19 cellular contexts compared by ENCODE assay signal in the genomic region with DNA sequence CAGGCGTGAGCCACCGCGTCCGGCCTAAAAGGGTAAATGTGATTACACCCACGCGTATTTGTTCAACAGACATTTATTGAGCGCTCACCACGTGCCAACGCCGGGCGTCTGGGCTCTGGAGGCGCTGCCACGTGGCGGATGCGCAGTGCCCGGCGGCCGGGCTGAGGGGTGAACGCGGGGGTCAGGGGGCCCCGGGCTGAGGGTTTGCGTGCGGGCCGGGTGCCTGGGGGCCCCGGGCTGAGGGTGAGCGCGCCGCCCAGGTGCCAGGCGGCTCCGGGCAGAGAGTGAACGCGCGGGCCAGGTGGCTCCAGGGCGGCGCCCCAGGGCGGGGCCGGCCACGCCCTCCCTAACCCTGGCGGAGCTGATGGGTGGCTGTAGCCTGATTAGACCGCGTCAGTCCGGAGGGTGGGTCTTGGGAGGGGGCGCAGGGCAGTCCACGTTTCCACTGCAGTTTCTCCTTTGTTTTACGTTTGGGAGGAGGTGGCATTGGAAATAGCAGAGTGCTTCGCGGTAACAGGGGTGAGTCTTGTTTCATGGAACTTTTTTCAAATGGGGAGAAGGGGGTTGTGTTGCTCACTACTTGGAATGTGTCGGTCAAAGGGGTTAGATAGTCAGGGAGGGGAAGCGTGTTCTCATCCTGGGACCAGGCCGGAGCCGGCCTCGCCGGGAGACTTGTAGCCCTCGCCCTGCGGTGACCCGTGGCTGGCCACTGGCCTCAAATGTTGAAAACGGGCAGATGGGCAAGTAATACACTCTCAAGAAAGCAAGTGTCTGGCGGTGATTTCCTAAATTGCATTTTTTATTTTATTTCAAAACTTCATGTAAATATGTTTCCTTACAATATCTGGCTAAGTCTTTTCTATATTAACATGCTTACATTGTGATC. TPM values are rescaled to one million over a fixed set of nuclear protein-coding genes. Genes with fewer than 3 reads are reported as not detected.
DNase-seq lines count a peak whose midpoint lies in the region; ATAC-seq and TF ChIP-seq lines count a peak whose summit lies in the region.
"Had no signal": no experiment of that assay in that cellular context is flagged by ENCODE, and none has a peak within 500 bp of the region (broad histone marks: within the 10 kb centered on the region; RNA-seq: fewer than 3 reads in every experiment).

TSS of gene ZFP42 (plus strand) at position 450 of the 886 bp plus-strand sequence. CDS start 7,037 bp downstream, outside the sequence.

- peak within 1 kb of the TSS; percentile 94 for H4K91ac ChIP-seq in H9 (ENCODE audit: insufficient read length, low read depth, low read length)

- H3K27me3 Mint-ChIP-seq in H9 (ENCODE audit: low read depth) = 0 out of 2 replicates have a peak, but pooled peaks cover 1% of the 10 kb centered on the region
- H3K27me3 Mint-ChIP-seq in progenitor cell of endocrine pancreas = peaks cover 25% of the 10 kb centered on the region
- H3K27me3 Mint-ChIP-seq in CD8-positive, alpha-beta memory T cell = peaks cover 1 to 3% of the 10 kb centered on the region in 2 donors

- no peak for TF ChIP-seq POLR2A in vagina (IDR thresholded peaks at IDR 0.05)

- H4K8ac ChIP-seq in H9 (replicated peaks; ENCODE audit: insufficient read length, low read depth, low read length) = peak within 1 kb of the TSS; percentile 86

- H3K9ac ChIP-seq in H9 (ENCODE audit: extremely low read depth, insufficient read length, low read length) = peak within 1 kb of the TSS; percentile 100

- WGBS in H9 (ENCODE audit: extremely low coverage, insufficient read length, low lambda C conversion rate) = no CpG with 5 or more reads among the region's 58 CpGs
- WGBS in ectodermal cell, 2 experiments = 70 to 73% methylated on average over 58 of the region's 58 CpGs

- no peak for ATAC-seq in HG03175 (IDR thresholded peaks at IDR 0.05; ENCODE audit: unreplicated experiment)
- no peak for ATAC-seq in HG03196 (IDR thresholded peaks at IDR 0.05; ENCODE audit: unreplicated experiment)
- ATAC-seq: activated CD4-positive, CD25-positive, alpha-beta regulatory T cell treated with anti-CD3 and anti-CD28 coated beads, Interleukin-2, amount 50 U/mL, for 24 hours; GM12878; natural killer cell had no signal

- H4K20me1 ChIP-seq in H9 (ENCODE audit: control insufficient read depth, insufficient read depth, insufficient read length) = no peaks in the 10 kb centered on the region

- H3K4me3 ChIP-seq in ectodermal cell (ENCODE audit: insufficient read depth, low read depth, low read length) = peak within 1 kb of the TSS; percentile 34
- no peak within 1 kb of the TSS for H3K4me3 ChIP-seq in CD8-positive, alpha-beta memory T cell (ENCODE audit: low read length)
- no peak within 1 kb of the TSS for H3K4me3 ChIP-seq in vagina
- H3K4me3 ChIP-seq: GM12878, SJCRH30 had no signal

- H3K36me3 ChIP-seq in ectodermal cell (ENCODE audit: control insufficient read depth, insufficient read depth, low read length) (no peaks in the 10 kb centered on the region), vagina (no peaks in the 10 kb centered on the region)
- no peaks in the 10 kb centered on the region for H3K36me3 ChIP-seq in CD8-positive, alpha-beta memory T cell (ENCODE audit: insufficient read depth, low read length)
- H3K36me3 ChIP-seq: SJCRH30 had no signal

- H3K4me1 ChIP-seq in H9 (ENCODE audit: insufficient read depth, low read length) (peaks cover 7% of the 10 kb centered on the region; the same call in 1 of the 2 replicates), ectodermal cell (ENCODE audit: control insufficient read depth, insufficient read depth, low read length) (no peaks in the 10 kb centered on the region), vagina (no peaks in the 10 kb centered on the region)
- no peaks in the 10 kb centered on the region for H3K4me1 ChIP-seq in CD8-positive, alpha-beta memory T cell (ENCODE audit: insufficient read depth, low read length)
- H3K4me1 ChIP-seq: SJCRH30 had no signal

- no peak within 1 kb of the TSS for H3K23ac ChIP-seq in H9 (ENCODE audit: insufficient read length, low read depth, low read length)

- H2BK120ac ChIP-seq in H9 (ENCODE audit: low read depth, low read length, poor library complexity, severe bottlenecking) = peak within 1 kb of the TSS; percentile 96

- H3K27ac ChIP-seq in H9 (ENCODE audit: insufficient read length, low read depth, low read length) (peak within 1 kb of the TSS; percentile 89), ectodermal cell (ENCODE audit: insufficient read depth, low read depth, low read length, poor library complexity, severe bottlenecking) (no peak within 1 kb of the TSS), vagina (no peak within 1 kb of the TSS)
- H3K27ac ChIP-seq in CD8-positive, alpha-beta memory T cell (ENCODE audit: low read depth, low read length) = no peak within 1 kb of the TSS
- H3K27ac ChIP-seq: SJCRH30 had no signal

- peak within 1 kb of the TSS; percentile 95; the same call in 1 of the 2 replicates for H3K4ac ChIP-seq in H9 (ENCODE audit: low read depth, low read length)

- H3K79me2 ChIP-seq in H9 (ENCODE audit: insufficient read depth, low read length) = peaks cover 42% of the 10 kb centered on the region

- CTCF ChIA-PET in CD8-positive, alpha-beta memory T cell (lab: Charles Lee) = no interaction called here

- peak within 1 kb of the TSS; percentile 96 to 98 (median 96) for H3K27ac Mint-ChIP-seq in H9
- peak within 1 kb of the TSS; percentile 64 for H3K27ac Mint-ChIP-seq in progenitor cell of endocrine pancreas
- no peak within 1 kb of the TSS for H3K27ac Mint-ChIP-seq in CD8-positive, alpha-beta memory T cell
- H3K27ac Mint-ChIP-seq: natural killer cell; stimulated activated naive CD8-positive, alpha-beta T cell treated with anti-CD3 and anti-CD28 coated beads, Interleukin-15, Interleukin-2, amounts not matched to agents 100 ng/mL and 50 ng/mL, for 24 hours; T-helper 2 cell treated with Interferon-gamma antibody and Interleukin-4, amounts not matched to agents 5 μg/mL and 100 μg/mL, for 36 hours had no signal

- H3T11ph ChIP-seq in H9 (ENCODE audit: low read length) = peak within 1 kb of the TSS; percentile 86

- DNase-seq in H9 (peak; percentile 93), iris pigment epithelial cell (ENCODE audit: low read depth) (peak; percentile 29), progenitor cell of endocrine pancreas (ENCODE audit: low spot score, unreplicated experiment) (no peak), vagina (ENCODE audit: extremely low spot score in 2 of 2) (no peak)
- DNase-seq in CD8-positive, alpha-beta memory T cell = no peak
- DNase-seq: activated gamma-delta T cell, erythroblast, natural killer cell, NCI-H1694, SJCRH30 had no signal

- peak within 1 kb of the TSS; percentile 100 for H2BK5ac ChIP-seq in H9 (ENCODE audit: insufficient read length, low read length)

- H3K18ac ChIP-seq in H9 (ENCODE audit: insufficient read length, low read depth, low read length) = peak within 1 kb of the TSS; percentile 99

- TF ChIP-seq CTCF in H9 (conservative IDR thresholded peaks at IDR 0.05) (no peak), progenitor cell of endocrine pancreas (IDR thresholded peaks at IDR 0.05; ENCODE audit: unreplicated experiment) (no peak), vagina (IDR thresholded peaks at IDR 0.05) (no peak)

- peak within 1 kb of the TSS; percentile 84 for H3K4me2 ChIP-seq in H9 (ENCODE audit: insufficient read depth, insufficient read length, low read length)

- H3K23me2 ChIP-seq in H9 (ENCODE audit: insufficient read length, low read depth, low read length, poor library complexity, severe bottlenecking) = peaks cover 3% of the 10 kb centered on the region

- H3K9me3 ChIP-seq in H9 (ENCODE audit: control insufficient read depth, low read depth, low read length) (no peaks in the 10 kb centered on the region), ectodermal cell (ENCODE audit: control insufficient read depth, low read length) (no peaks in the 10 kb centered on the region), vagina (no peaks in the 10 kb centered on the region)
- H3K9me3 ChIP-seq in CD8-positive, alpha-beta memory T cell (ENCODE audit: low read length) = no peaks in the 10 kb centered on the region
- H3K9me3 ChIP-seq: SJCRH30 had no signal

- peaks cover 5 to 6% of the 10 kb centered on the region in 2 experiments for H3K9me3 Mint-ChIP-seq in H9
- H3K9me3 Mint-ChIP-seq in progenitor cell of endocrine pancreas (ENCODE audit: low read depth) = peaks cover 9% of the 10 kb centered on the region
- peaks cover 6 to 28% (median 19%) of the 10 kb centered on the region in 5 donors for H3K9me3 Mint-ChIP-seq in CD8-positive, alpha-beta memory T cell

- peaks cover 27 to 42% of the 10 kb centered on the region in 2 experiments for H3K4me1 Mint-ChIP-seq in H9
- H3K4me1 Mint-ChIP-seq in progenitor cell of endocrine pancreas (ENCODE audit: low read depth) = peaks cover 9% of the 10 kb centered on the region
- no peaks in the 10 kb centered on the region for H3K4me1 Mint-ChIP-seq in CD8-positive, alpha-beta memory T cell
- H3K4me1 Mint-ChIP-seq: natural killer cell had no signal

- peak within 1 kb of the TSS; percentile 100 for H4K5ac ChIP-seq in H9 (ENCODE audit: insufficient read length, low read depth, low read length)

- peak within 1 kb of the TSS; percentile 97 for H2BK12ac ChIP-seq in H9 (ENCODE audit: insufficient read length, low read depth, low read length)

- intact Hi-C loops in vagina (cut with DNase I) = no loop called here

- no peaks in the 10 kb centered on the region for H3K27me3 ChIP-seq in H9 (ENCODE audit: insufficient read depth, low read length)
- no peaks in the 10 kb centered on the region for H3K27me3 ChIP-seq in ectodermal cell (ENCODE audit: control insufficient read depth, insufficient read depth, low read length, poor library complexity, severe bottlenecking)
- no peaks in the 10 kb centered on the region for H3K27me3 ChIP-seq in CD8-positive, alpha-beta memory T cell (ENCODE audit: insufficient read depth, low read length, poor library complexity, severe bottlenecking)
- no peaks in the 10 kb centered on the region for H3K27me3 ChIP-seq in vagina
- H3K27me3 ChIP-seq: SJCRH30 had no signal

- peaks cover 37 to 51% (median 42%) of the 10 kb centered on the region in 3 experiments for H3K36me3 Mint-ChIP-seq in H9 (ENCODE audit: insufficient read depth in 1 of 3, low read depth in 3 of 3)
- peaks cover 10% of the 10 kb centered on the region for H3K36me3 Mint-ChIP-seq in progenitor cell of endocrine pancreas (ENCODE audit: insufficient read depth)
- H3K36me3 Mint-ChIP-seq in CD8-positive, alpha-beta memory T cell = peaks cover 0 to 1% (median 0%) of the 10 kb centered on the region in 3 donors

- H2BK20ac ChIP-seq in H9 (ENCODE audit: low read depth, low read length, poor library complexity, severe bottlenecking) = no peak within 1 kb of the TSS

- peak within 1 kb of the TSS; percentile 99 for H2AK5ac ChIP-seq in H9 (ENCODE audit: insufficient read length, low read length)

- H3K4me3 Mint-ChIP-seq in H9 = peak within 1 kb of the TSS; percentile 86 to 93
- H3K4me3 Mint-ChIP-seq in progenitor cell of endocrine pancreas (ENCODE audit: low read depth) = peak within 1 kb of the TSS; percentile 78
- no peak within 1 kb of the TSS for H3K4me3 Mint-ChIP-seq in CD8-positive, alpha-beta memory T cell
- H3K4me3 Mint-ChIP-seq: natural killer cell; stimulated activated naive CD8-positive, alpha-beta T cell treated with anti-CD3 and anti-CD28 coated beads, Interleukin-15, Interleukin-2, amounts not matched to agents 100 ng/mL and 50 ng/mL, for 24 hours; T-helper 2 cell treated with Interferon-gamma antibody and Interleukin-4, amounts not matched to agents 5 μg/mL and 100 μg/mL, for 36 hours had no signal

- H2AFZ ChIP-seq in H9 (ENCODE audit: low read length) = no peak within 1 kb of the TSS

- POLR2A ChIA-PET in CD8-positive, alpha-beta memory T cell (lab: Charles Lee) = no interaction called here

- peaks cover 3% of the 10 kb centered on the region for H3K79me1 ChIP-seq in H9 (ENCODE audit: insufficient read depth, low read depth, low read length, poor library complexity, severe bottlenecking)

- H3K14ac ChIP-seq in H9 (ENCODE audit: insufficient read depth, low read length) = peak within 1 kb of the TSS; percentile 99

- peak within 1 kb of the TSS; percentile 100 for H3K56ac ChIP-seq in H9 (ENCODE audit: insufficient read length, low read depth, low read length)

- H2BK15ac ChIP-seq in H9 (ENCODE audit: low read depth, low read length) = no peak within 1 kb of the TSS

RNA-seq across cellular contexts. Expression of gene ZFP42, which starts in this region (rescaled TPM):
- total RNA-seq in H9 (2021) = 191 and 193 TPM in 2 replicates
- 29.5 TPM for polyA plus RNA-seq in ectodermal cell (2013, experiment 1 of 4)
- polyA plus RNA-seq in ectodermal cell (2013, experiment 2 of 4) = 34.6 TPM
- polyA plus RNA-seq in ectodermal cell (2013, experiment 3 of 4) = 17.9 TPM
- 18.4 TPM for polyA plus RNA-seq in ectodermal cell (2013, experiment 4 of 4)
- 3.9 and 5.5 TPM in 2 replicates for total RNA-seq in progenitor cell of endocrine pancreas
- total RNA-seq in CD8-positive, alpha-beta memory T cell = not detected
- polyA plus RNA-seq in CD8-positive, alpha-beta memory T cell = not detected
- not detected for total RNA-seq in vagina
- total RNA-seq: H4, liver, natural killer cell, SJCRH30 had no signal
- polyA plus RNA-seq: GM12878, liver had no signal

Comparison
In these comparisons a context has a peak if more than half of its experiments do, and no peak if none do; other contexts are left out.
1. RNA of gene ZFP42 (total RNA-seq): 191 to 193 TPM in H9; 3.9 to 5.5 TPM in progenitor cell of endocrine pancreas, not detected in CD8-positive, alpha-beta memory T cell and not detected in vagina (single experiment); every median in the first group is over 10 times any median in the second.
2. DNase-seq: peak in H9 (single experiment) and iris pigment epithelial cell (single experiment); none in progenitor cell of endocrine pancreas (single experiment), CD8-positive, alpha-beta memory T cell (0 of 5) and vagina (0 of 2).
3. H3K27ac Mint-ChIP-seq: peak in H9 (3 of 3) and progenitor cell of endocrine pancreas (single experiment); none in CD8-positive, alpha-beta memory T cell (0 of 8).
4. H3K4me3 Mint-ChIP-seq: peak in H9 (2 of 2) and progenitor cell of endocrine pancreas (single experiment); none in CD8-positive, alpha-beta memory T cell (0 of 7).